8 cellular contexts compared by ENCODE assay signal in genomic region chr11:66051371-66051765, GRCh38. TPM values are rescaled to one million over a fixed set of nuclear protein-coding genes. Genes with fewer than 3 reads are reported as not detected.
DNase-seq lines count a peak whose midpoint lies in the region; ATAC-seq and TF ChIP-seq lines count a peak whose summit lies in the region.

No MANE protein-coding gene starts in this region.

- H3K27me3 ChIP-seq in right lobe of liver (no peaks in the 10 kb centered on the region), tibial nerve (peaks cover 0 to 22% of the 10 kb centered on the region in 2 donors)

- H3K9me3 ChIP-seq in right lobe of liver (no peaks in the 10 kb centered on the region), tibial nerve (no peaks in the 10 kb centered on the region)

- peak overlapping the region; percentile 61 to 97 (median 80) for H3K4me3 ChIP-seq in right lobe of liver
- H3K4me3 ChIP-seq in tibial nerve = peak overlapping the region; percentile 72 to 94 (median 88)

- peaks cover 24% of the 10 kb centered on the region for H3K36me3 Mint-ChIP-seq in activated T-cell treated with anti-CD3 and anti-CD28 coated beads, Interleukin-2, amount 50 U/mL, for 4 hours (ENCODE audit: insufficient read depth)

- H3K36me3 ChIP-seq in right lobe of liver (peaks cover 5 to 19% (median 13%) of the 10 kb centered on the region in 4 donors), tibial nerve (peaks cover 0 to 28% (median 4%) of the 10 kb centered on the region in 3 donors)

- peak overlapping the region; percentile 100 for H3K4me3 Mint-ChIP-seq in activated T-cell treated with anti-CD3 and anti-CD28 coated beads, Interleukin-2, amount 50 U/mL, for 4 hours

- intact Hi-C loops in right lobe of liver (cut with DNase I) = no loop called here

- H3K4me1 ChIP-seq in right lobe of liver (peaks cover 0 to 24% (median 6%) of the 10 kb centered on the region in 4 donors), tibial nerve (peaks cover 0 to 55% (median 16%) of the 10 kb centered on the region in 4 donors)

- TF ChIP-seq POLR2A in right lobe of liver (IDR thresholded peaks at IDR 0.05) (no peak), tibial nerve (IDR thresholded peaks at IDR 0.05) (no peak)

- H3K9me3 Mint-ChIP-seq in activated T-cell treated with anti-CD3 and anti-CD28 coated beads, Interleukin-2, amount 50 U/mL, for 4 hours = no peaks in the 10 kb centered on the region

- TF ChIP-seq EP300 in tibial nerve (IDR thresholded peaks at IDR 0.05) = no peak

- TF ChIP-seq CTCF in right lobe of liver (IDR thresholded peaks at IDR 0.05) (no peak), tibial nerve (IDR thresholded peaks at IDR 0.05) (no peak)

- no peak for DNase-seq in activated T-cell treated with anti-CD3 and anti-CD28 coated beads, Interleukin-2, amount 50 U/mL, for 4 hours
- DNase-seq in activated T-cell treated with anti-CD3 and anti-CD28 coated beads for 4 hours (no peak), right lobe of liver (no peak), tibial nerve (ENCODE audit: low spot score in 2 of 2) (no peak), iPS-NIHi11 (ENCODE audit: low spot score) (no peak), NCI-H1694 (lab: John Stamatoyannopoulos, UW) (no peak)

- no peak for ATAC-seq in activated T-cell treated with anti-CD3 and anti-CD28 coated beads, Interleukin-2, amount 50 U/mL, for 4 hours
- ATAC-seq in right lobe of liver = no peak
- ATAC-seq in GM21723 (IDR thresholded peaks at IDR 0.05; ENCODE audit: unreplicated experiment) = no peak

- peaks cover 29% of the 10 kb centered on the region for H3K4me1 Mint-ChIP-seq in activated T-cell treated with anti-CD3 and anti-CD28 coated beads, Interleukin-2, amount 50 U/mL, for 4 hours (ENCODE audit: low read depth)

- peak overlapping the region; percentile 98 for H3K27ac ChIP-seq in angular gyrus (ENCODE audit: low read depth, low read length)
- peak overlapping the region; percentile 27 to 78 (median 72) for H3K27ac ChIP-seq in right lobe of liver
- H3K27ac ChIP-seq in tibial nerve = peak overlapping the region; percentile 85 to 95 (median 92)

- H3K27me3 Mint-ChIP-seq in activated T-cell treated with anti-CD3 and anti-CD28 coated beads, Interleukin-2, amount 50 U/mL, for 4 hours (ENCODE audit: low read depth) = peaks cover 3% of the 10 kb centered on the region

- 38% methylated on average over 11 of the region's 12 CpGs for WGBS in right lobe of liver (ENCODE audit: insufficient coverage, low coverage, low lambda C conversion rate, missing lambda C conversion rate)
- 7 to 13% methylated on average over 12 of the region's 12 CpGs for WGBS in tibial nerve, 2 donors

RNA-seq across cellular contexts. Expression of gene SF3B2, which starts 0.8 kb away (rescaled TPM):
- 100 to 1,000 TPM; 368 to 384 (median 376) TPM for total RNA-seq in activated T-cell treated with anti-CD3 and anti-CD28 coated beads, Interleukin-2, amount 50 U/mL, for 4 hours
- 10 to 100 TPM; 52.2 to 85.4 (median 67.2) TPM for total RNA-seq in right lobe of liver
- 100 to 1,000 TPM; 148 to 216 (median 156) TPM for total RNA-seq in tibial nerve

RNA-seq across cellular contexts. Expression of gene GAL3ST3, which starts 2.4 kb away (rescaled TPM):
- not detected for total RNA-seq in activated T-cell treated with anti-CD3 and anti-CD28 coated beads, Interleukin-2, amount 50 U/mL, for 4 hours
- total RNA-seq in right lobe of liver (not detected), tibial nerve (not detected)

RNA-seq across cellular contexts. Expression of gene PACS1, which starts 18.7 kb away (rescaled TPM):
- 10 to 100 TPM; 43.4 to 46.3 (median 44.8) TPM for total RNA-seq in activated T-cell treated with anti-CD3 and anti-CD28 coated beads, Interleukin-2, amount 50 U/mL, for 4 hours
- total RNA-seq in right lobe of liver = 10 to 100 TPM in 4 of 6 experiments, 1 to 10 TPM in 2; 5.8 to 23.7 (median 12.5) TPM
- total RNA-seq in tibial nerve = 10 to 100 TPM; 32.0 to 62.7 (median 51.8) TPM

RNA-seq across cellular contexts. Expression of gene CATSPER1, which starts 25.1 kb away (rescaled TPM):
- total RNA-seq in activated T-cell treated with anti-CD3 and anti-CD28 coated beads, Interleukin-2, amount 50 U/mL, for 4 hours = not detected
- not detected for total RNA-seq in right lobe of liver
- under 1 TPM in 1 of 4 donors, not detected in 3; 0.87 TPM for total RNA-seq in tibial nerve

RNA-seq across cellular contexts. Expression of gene CST6, which starts 39.6 kb away (rescaled TPM):
- 1 to 10 TPM in 1 of 3 donors, under 1 TPM in 2; 0.38 to 1.0 (median 0.45) TPM for total RNA-seq in activated T-cell treated with anti-CD3 and anti-CD28 coated beads, Interleukin-2, amount 50 U/mL, for 4 hours
- total RNA-seq in right lobe of liver (not detected), tibial nerve (1 to 10 TPM in 1 of 4 donors, not detected in 3; 1.2 TPM)
